In the genomic region with DNA sequence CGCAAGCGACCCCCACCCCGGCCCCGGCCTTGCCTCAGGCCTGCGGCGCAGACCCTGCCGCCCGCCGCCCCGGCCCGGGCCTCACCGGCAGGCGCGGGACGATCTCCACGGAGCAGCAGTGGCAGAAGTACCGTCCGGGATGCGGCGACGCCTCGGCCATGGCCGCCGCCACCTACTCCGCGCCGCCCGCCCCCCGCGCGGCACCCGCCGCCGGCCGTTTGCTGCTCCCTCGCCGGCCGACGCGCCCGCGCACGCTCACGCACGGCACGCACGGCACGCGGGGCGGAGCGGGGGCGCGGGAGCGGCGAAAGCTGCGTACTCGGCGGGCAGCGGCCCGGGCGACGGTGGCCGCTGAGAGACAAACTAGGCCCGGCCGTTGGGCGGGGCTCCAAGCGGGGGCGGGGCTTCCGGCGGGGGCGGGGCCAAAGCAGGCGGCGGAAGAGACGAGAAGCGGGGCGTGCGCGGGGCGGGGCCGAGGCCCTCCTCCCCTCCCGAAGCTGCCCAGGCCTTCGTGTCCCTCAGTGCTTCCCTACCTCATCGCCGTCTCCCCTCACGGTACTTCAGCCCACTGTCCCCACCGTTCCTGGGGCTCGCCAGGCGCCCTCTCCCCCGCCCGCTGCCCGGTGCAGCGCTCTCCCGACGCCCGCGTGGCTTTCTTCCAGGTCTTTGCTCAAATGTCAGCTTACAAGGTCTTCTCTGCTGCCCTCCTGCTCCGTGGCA, we compare ENCODE assay signal across 1 cellular context.
TF ChIP-seq lines count a peak whose summit lies in the region.

A gene (minus strand): TSS at position 253 of the 720 bp plus-strand sequence. CDS start 93 bp downstream, at position 160.

TF ChIP-seq in GM12878, 131 proteins besides CTCF, POLR2A, EP300 and RAD21 (continued from another document):
- TF ChIP-seq, protein P1, sequence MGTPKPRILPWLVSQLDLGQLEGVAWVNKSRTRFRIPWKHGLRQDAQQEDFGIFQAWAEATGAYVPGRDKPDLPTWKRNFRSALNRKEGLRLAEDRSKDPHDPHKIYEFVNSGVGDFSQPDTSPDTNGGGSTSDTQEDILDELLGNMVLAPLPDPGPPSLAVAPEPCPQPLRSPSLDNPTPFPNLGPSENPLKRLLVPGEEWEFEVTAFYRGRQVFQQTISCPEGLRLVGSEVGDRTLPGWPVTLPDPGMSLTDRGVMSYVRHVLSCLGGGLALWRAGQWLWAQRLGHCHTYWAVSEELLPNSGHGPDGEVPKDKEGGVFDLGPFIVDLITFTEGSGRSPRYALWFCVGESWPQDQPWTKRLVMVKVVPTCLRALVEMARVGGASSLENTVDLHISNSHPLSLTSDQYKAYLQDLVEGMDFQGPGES (IDR thresholded peaks at IDR 0.05), result no peak
- TF ChIP-seq RAD51 (IDR thresholded peaks at IDR 0.05), result no peak
- peak; percentile 89 to 92 for TF ChIP-seq EGR1 (IDR thresholded peaks at IDR 0.05; ENCODE audit: borderline replicate concordance in 1 of 2, low read depth in 2 of 2, low read length in 2 of 2)
- TF ChIP-seq RFX5 (IDR thresholded peaks at IDR 0.05; ENCODE audit: low read depth, low read length), result no peak
- peak; percentile 31; the same call in 1 of the 2 replicates for TF ChIP-seq TCF12 (IDR thresholded peaks at IDR 0.05; ENCODE audit: low read depth, low read length)
- no peak for TF ChIP-seq PAX8 (IDR thresholded peaks at IDR 0.05)
- no peak for TF ChIP-seq POU2F2 (IDR thresholded peaks at IDR 0.05; ENCODE audit: borderline replicate concordance, low read depth, low read length)
- no peak for TF ChIP-seq FOXM1 (IDR thresholded peaks at IDR 0.05; ENCODE audit: low read depth, low read length)
- TF ChIP-seq GATAD2B (conservative IDR thresholded peaks at IDR 0.05; ENCODE audit: low read depth), result no peak; the same call in none of the 2 replicates
- TF ChIP-seq IRF4 (IDR thresholded peaks at IDR 0.05; ENCODE audit: low read depth, low read length), result no peak
- TF ChIP-seq CBFB (IDR thresholded peaks at IDR 0.05; ENCODE audit: low read depth), result no peak
- no peak for TF ChIP-seq CBX5 (IDR thresholded peaks at IDR 0.05; ENCODE audit: low read depth)
- TF ChIP-seq BHLHE40 (IDR thresholded peaks at IDR 0.05; ENCODE audit: borderline replicate concordance in 1 of 2, low read depth in 2 of 2, low read length in 1 of 2), result peak; percentile 86 to 97; a peak in 3 of 4 replicates
- TF ChIP-seq GABPA (IDR thresholded peaks at IDR 0.05; ENCODE audit: low read depth), result no peak
- TF ChIP-seq, protein P2, sequence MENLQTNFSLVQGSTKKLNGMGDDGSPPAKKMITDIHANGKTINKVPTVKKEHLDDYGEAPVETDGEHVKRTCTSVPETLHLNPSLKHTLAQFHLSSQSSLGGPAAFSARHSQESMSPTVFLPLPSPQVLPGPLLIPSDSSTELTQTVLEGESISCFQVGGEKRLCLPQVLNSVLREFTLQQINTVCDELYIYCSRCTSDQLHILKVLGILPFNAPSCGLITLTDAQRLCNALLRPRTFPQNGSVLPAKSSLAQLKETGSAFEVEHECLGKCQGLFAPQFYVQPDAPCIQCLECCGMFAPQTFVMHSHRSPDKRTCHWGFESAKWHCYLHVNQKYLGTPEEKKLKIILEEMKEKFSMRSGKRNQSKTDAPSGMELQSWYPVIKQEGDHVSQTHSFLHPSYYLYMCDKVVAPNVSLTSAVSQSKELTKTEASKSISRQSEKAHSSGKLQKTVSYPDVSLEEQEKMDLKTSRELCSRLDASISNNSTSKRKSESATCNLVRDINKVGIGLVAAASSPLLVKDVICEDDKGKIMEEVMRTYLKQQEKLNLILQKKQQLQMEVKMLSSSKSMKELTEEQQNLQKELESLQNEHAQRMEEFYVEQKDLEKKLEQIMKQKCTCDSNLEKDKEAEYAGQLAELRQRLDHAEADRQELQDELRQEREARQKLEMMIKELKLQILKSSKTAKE (IDR thresholded peaks at IDR 0.05; ENCODE audit: low read depth, poor library complexity, severe bottlenecking), result no peak
- peak; percentile 83 for TF ChIP-seq YY1 (IDR thresholded peaks at IDR 0.05; ENCODE audit: low read depth, low read length)
- TF ChIP-seq, protein P3, sequence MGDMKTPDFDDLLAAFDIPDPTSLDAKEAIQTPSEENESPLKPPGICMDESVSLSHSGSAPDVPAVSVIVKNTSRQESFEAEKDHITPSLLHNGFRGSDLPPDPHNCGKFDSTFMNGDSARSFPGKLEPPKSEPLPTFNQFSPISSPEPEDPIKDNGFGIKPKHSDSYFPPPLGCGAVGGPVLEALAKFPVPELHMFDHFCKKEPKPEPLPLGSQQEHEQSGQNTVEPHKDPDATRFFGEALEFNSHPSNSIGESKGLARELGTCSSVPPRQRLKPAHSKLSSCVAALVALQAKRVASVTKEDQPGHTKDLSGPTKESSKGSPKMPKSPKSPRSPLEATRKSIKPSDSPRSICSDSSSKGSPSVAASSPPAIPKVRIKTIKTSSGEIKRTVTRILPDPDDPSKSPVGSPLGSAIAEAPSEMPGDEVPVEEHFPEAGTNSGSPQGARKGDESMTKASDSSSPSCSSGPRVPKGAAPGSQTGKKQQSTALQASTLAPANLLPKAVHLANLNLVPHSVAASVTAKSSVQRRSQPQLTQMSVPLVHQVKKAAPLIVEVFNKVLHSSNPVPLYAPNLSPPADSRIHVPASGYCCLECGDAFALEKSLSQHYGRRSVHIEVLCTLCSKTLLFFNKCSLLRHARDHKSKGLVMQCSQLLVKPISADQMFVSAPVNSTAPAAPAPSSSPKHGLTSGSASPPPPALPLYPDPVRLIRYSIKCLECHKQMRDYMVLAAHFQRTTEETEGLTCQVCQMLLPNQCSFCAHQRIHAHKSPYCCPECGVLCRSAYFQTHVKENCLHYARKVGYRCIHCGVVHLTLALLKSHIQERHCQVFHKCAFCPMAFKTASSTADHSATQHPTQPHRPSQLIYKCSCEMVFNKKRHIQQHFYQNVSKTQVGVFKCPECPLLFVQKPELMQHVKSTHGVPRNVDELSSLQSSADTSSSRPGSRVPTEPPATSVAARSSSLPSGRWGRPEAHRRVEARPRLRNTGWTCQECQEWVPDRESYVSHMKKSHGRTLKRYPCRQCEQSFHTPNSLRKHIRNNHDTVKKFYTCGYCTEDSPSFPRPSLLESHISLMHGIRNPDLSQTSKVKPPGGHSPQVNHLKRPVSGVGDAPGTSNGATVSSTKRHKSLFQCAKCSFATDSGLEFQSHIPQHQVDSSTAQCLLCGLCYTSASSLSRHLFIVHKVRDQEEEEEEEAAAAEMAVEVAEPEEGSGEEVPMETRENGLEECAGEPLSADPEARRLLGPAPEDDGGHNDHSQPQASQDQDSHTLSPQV (IDR thresholded peaks at IDR 0.05), result no peak
- TF ChIP-seq ZNF24 (IDR thresholded peaks at IDR 0.05), result no peak
- TF ChIP-seq, protein P4, sequence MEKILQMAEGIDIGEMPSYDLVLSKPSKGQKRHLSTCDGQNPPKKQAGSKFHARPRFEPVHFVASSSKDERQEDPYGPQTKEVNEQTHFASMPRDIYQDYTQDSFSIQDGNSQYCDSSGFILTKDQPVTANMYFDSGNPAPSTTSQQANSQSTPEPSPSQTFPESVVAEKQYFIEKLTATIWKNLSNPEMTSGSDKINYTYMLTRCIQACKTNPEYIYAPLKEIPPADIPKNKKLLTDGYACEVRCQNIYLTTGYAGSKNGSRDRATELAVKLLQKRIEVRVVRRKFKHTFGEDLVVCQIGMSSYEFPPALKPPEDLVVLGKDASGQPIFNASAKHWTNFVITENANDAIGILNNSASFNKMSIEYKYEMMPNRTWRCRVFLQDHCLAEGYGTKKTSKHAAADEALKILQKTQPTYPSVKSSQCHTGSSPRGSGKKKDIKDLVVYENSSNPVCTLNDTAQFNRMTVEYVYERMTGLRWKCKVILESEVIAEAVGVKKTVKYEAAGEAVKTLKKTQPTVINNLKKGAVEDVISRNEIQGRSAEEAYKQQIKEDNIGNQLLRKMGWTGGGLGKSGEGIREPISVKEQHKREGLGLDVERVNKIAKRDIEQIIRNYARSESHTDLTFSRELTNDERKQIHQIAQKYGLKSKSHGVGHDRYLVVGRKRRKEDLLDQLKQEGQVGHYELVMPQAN (conservative IDR thresholded peaks at IDR 0.05), result peak; percentile 64
- no peak for TF ChIP-seq MEF2B (IDR thresholded peaks at IDR 0.05; ENCODE audit: partially characterized antibody, poor library complexity, severe bottlenecking)
- peak; percentile 53 for TF ChIP-seq IKZF1 (conservative IDR thresholded peaks at IDR 0.05)
- TF ChIP-seq LARP7 (IDR thresholded peaks at IDR 0.05), result peak; percentile 88
- TF ChIP-seq HDGF (IDR thresholded peaks at IDR 0.05), result peak; percentile 74; the same call in 1 of the 2 replicates
- TF ChIP-seq ZZZ3 (IDR thresholded peaks at IDR 0.05; ENCODE audit: control insufficient read depth, insufficient read length, low read depth), result no peak
- TF ChIP-seq, protein P5, sequence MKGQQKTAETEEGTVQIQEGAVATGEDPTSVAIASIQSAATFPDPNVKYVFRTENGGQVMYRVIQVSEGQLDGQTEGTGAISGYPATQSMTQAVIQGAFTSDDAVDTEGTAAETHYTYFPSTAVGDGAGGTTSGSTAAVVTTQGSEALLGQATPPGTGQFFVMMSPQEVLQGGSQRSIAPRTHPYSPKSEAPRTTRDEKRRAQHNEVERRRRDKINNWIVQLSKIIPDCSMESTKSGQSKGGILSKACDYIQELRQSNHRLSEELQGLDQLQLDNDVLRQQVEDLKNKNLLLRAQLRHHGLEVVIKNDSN (IDR thresholded peaks at IDR 0.05; ENCODE audit: borderline replicate concordance, extremely low read length, insufficient read depth, low read depth, low read length), result peak; percentile 8
- TF ChIP-seq, protein P6, sequence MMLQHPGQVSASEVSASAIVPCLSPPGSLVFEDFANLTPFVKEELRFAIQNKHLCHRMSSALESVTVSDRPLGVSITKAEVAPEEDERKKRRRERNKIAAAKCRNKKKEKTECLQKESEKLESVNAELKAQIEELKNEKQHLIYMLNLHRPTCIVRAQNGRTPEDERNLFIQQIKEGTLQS (IDR thresholded peaks at IDR 0.05; ENCODE audit: borderline replicate concordance, extremely low read depth, low read depth, low read length), result no peak
